In genomic region chr1:248640906-248641305, GRCh38 we compare ENCODE assay signal across 8 cellular contexts.
A peak's percentile ranks its signal among the peaks of the same experiment; 100 is the strongest.
ATAC-seq and TF ChIP-seq lines count a peak whose summit lies in the region.
"Not testable (repeated sequence)": the region's sequence is repeated elsewhere in the genome, so short reads cannot be mapped to it uniquely, and the experiment has no call there.

No MANE protein-coding gene starts in this region.

- peak; percentile 45 for ATAC-seq in GM18505 (IDR thresholded peaks at IDR 0.05; ENCODE audit: unreplicated experiment)
- ATAC-seq in GM18909 (IDR thresholded peaks at IDR 0.05; ENCODE audit: poor library complexity, unreplicated experiment): peak; percentile 38
- peak; percentile 29 for ATAC-seq in GM19463 (IDR thresholded peaks at IDR 0.05; ENCODE audit: unreplicated experiment)
- ATAC-seq in GM21619 (IDR thresholded peaks at IDR 0.05; ENCODE audit: unreplicated experiment): peak; percentile 52
- ATAC-seq in HG02763 (IDR thresholded peaks at IDR 0.05; ENCODE audit: unreplicated experiment): peak; percentile 40
- peak; percentile 30 for ATAC-seq in HG03025 (IDR thresholded peaks at IDR 0.05; ENCODE audit: low FRiP score, unreplicated experiment)
- peak; percentile 28 for ATAC-seq in HG03280 (IDR thresholded peaks at IDR 0.05; ENCODE audit: unreplicated experiment)
- ATAC-seq in HG03565 (IDR thresholded peaks at IDR 0.05; ENCODE audit: unreplicated experiment): peak; percentile 33

- not testable (repeated sequence) for TF ChIP-seq POLR2A in GM18505 (IDR thresholded peaks at IDR 0.05; ENCODE audit: borderline replicate concordance, extremely low read depth, insufficient read depth, insufficient read length)

Comparison
In these comparisons a context has a peak if more than half of its experiments do, and no peak if none do; other contexts are left out.
1. Peak in every context shown above with its lines: ATAC-seq.